8 cellular contexts compared by ENCODE assay signal in the genomic region with DNA sequence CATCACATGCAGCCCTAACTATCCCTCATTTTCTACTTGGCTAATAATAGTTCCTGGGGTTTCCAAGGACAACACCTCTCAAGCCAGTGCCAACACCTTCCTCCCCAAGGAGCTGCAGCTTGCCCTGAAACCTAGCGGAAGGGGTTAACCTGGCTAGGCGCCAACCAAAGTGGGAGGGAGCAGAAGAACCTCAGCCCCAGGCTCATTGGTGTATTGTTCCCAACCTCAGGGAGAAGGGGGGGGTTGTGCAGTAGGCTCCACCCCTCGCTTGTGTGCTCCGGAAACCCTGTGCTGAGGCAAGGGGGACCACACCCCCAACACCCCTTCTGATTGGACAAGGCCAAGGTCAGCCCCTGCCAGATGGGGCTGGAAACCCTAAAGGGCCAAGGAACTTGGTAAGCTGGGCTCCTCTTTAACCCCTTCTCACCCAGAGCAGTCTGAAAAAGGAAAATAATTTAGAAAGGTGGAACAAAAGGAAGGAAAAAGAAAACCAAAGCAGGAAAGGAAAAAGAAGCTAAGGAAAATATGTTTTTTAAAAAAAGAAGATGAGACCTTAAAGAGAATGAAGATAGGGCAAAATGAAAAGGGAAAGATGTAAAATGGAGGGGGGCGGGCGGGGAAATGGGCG. TPM values are rescaled to one million over a fixed set of nuclear protein-coding genes. Genes with fewer than 3 reads are reported as not detected.
DNase-seq lines count a peak whose midpoint lies in the region; ATAC-seq and TF ChIP-seq lines count a peak whose summit lies in the region.

No MANE protein-coding gene starts in this region.

- peak overlapping the region; percentile 80 for H3K4me3 ChIP-seq in AG04450 (ENCODE audit: low read depth, low read length)
- peak overlapping the region; percentile 90 for H3K4me3 ChIP-seq in coronary artery
- H3K4me3 ChIP-seq in left lung, result peak overlapping the region in 1 of 2 donors; percentile 98

- peak overlapping the region; percentile 95 for H3K4me3 Mint-ChIP-seq in activated CD4-positive, alpha-beta T cell treated with anti-CD3 and anti-CD28 coated beads, Interleukin-2, amount 10 ng/mL, durations not matched to agents 24 days and 14 days

- no peak for TF ChIP-seq CTCF in AG04450 (IDR thresholded peaks at IDR 0.05; ENCODE audit: low read depth, low read length)
- TF ChIP-seq CTCF in coronary artery (IDR thresholded peaks at IDR 0.05), result no peak
- no peak for TF ChIP-seq CTCF in left lung (IDR thresholded peaks at IDR 0.05)

- H3K27ac ChIP-seq in AG04450 (ENCODE audit: low read depth, low read length), result no peak overlapping the region
- peak overlapping the region; percentile 12 to 97 for H3K27ac ChIP-seq in coronary artery
- peak overlapping the region; percentile 62 to 97 for H3K27ac ChIP-seq in left lung

- peak overlapping the region; percentile 88 for H3K27ac Mint-ChIP-seq in activated CD4-positive, alpha-beta T cell treated with anti-CD3 and anti-CD28 coated beads, Interleukin-2, amount 10 ng/mL, durations not matched to agents 24 days and 14 days

- peak; percentile 42 for ATAC-seq in GM19023 (IDR thresholded peaks at IDR 0.05; ENCODE audit: unreplicated experiment)
- peak; percentile 49 for ATAC-seq in HG03354 (IDR thresholded peaks at IDR 0.05; ENCODE audit: poor library complexity, severe bottlenecking, unreplicated experiment)
- ATAC-seq in left lung, result peak; percentile 53

- peaks cover 25 to 53% of the 10 kb centered on the region in 2 donors for H3K4me1 ChIP-seq in left lung

- H3K27me3 ChIP-seq in AG04450 (ENCODE audit: control insufficient read depth, insufficient read depth, low read length) (no peaks in the 10 kb centered on the region), left lung (no peaks in the 10 kb centered on the region)

- H3K4me1 Mint-ChIP-seq in activated CD4-positive, alpha-beta T cell treated with anti-CD3 and anti-CD28 coated beads, Interleukin-2, amount 10 ng/mL, durations not matched to agents 24 days and 14 days, result peaks cover 53% of the 10 kb centered on the region

- no peaks in the 10 kb centered on the region for H3K9me3 Mint-ChIP-seq in activated CD4-positive, alpha-beta T cell treated with anti-CD3 and anti-CD28 coated beads, Interleukin-2, amount 10 ng/mL, durations not matched to agents 24 days and 14 days

- H3K9me3 ChIP-seq in AG04450 (ENCODE audit: control insufficient read depth, insufficient read depth, low read length) (peaks cover 2% of the 10 kb centered on the region; the same call in 1 of the 2 replicates), left lung (no peaks in the 10 kb centered on the region)

- POLR2A ChIA-PET in AG04450 (lab: Yijun Ruan, JAX), result interaction anchor here (0.8 to 1.8 kb wide), 3 partner anchors 8 to 66 kb away, joined by 3 to 10 read pairs (median 5); a partner anchor contains a TSS

- intact Hi-C loops in activated CD4-positive, alpha-beta T cell treated with anti-CD3 and anti-CD28 coated beads, Interleukin-2, amount 10 ng/mL, durations not matched to agents 24 days and 14 days (cut with micrococcal nuclease), result loop anchor here (1.0 to 10.0 kb wide), 6 partner anchors 8 to 282 kb away; a partner anchor contains a TSS
- intact Hi-C loops in left lung (cut with DNase I), result no loop called here

- H3K27me3 Mint-ChIP-seq in activated CD4-positive, alpha-beta T cell treated with anti-CD3 and anti-CD28 coated beads, Interleukin-2, amount 10 ng/mL, durations not matched to agents 24 days and 14 days, result no peaks in the 10 kb centered on the region

- peaks cover 83% of the 10 kb centered on the region for H3K36me3 Mint-ChIP-seq in activated CD4-positive, alpha-beta T cell treated with anti-CD3 and anti-CD28 coated beads, Interleukin-2, amount 10 ng/mL, durations not matched to agents 24 days and 14 days (ENCODE audit: low read depth)

- CTCF ChIA-PET in AG04450 (lab: Charles Lee), result interaction anchor here (1.3 to 1.4 kb wide), 2 partner anchors 13 to 175 kb away, joined by 4 to 5 read pairs; no protein-coding TSS in a partner anchor

- peaks cover 0 to 58% of the 10 kb centered on the region in 2 donors for H3K36me3 ChIP-seq in left lung

- peak; percentile 98 for DNase-seq in AG04450 (ENCODE audit: low read depth, low spot score)
- DNase-seq in NCI-H526 (lab: John Stamatoyannopoulos, UW), result peak; percentile 99 to 100
- DNase-seq in activated CD4-positive, alpha-beta T cell treated with anti-CD3 and anti-CD28 coated beads, Interleukin-2, amount 10 ng/mL, durations not matched to agents 24 days and 14 days, result peak; percentile 99
- peak; percentile 99 for DNase-seq in coronary artery (ENCODE audit: low spot score)
- DNase-seq in left lung, result peak; percentile 88 to 93
- DNase-seq in stimulated activated CD4-positive, alpha-beta T cell treated with anti-CD3 and anti-CD28 coated beads, Interleukin-2, amount 100 ng/mL, for 4 hours (ENCODE audit: low read depth), result peak; percentile 94

RNA-seq across cellular contexts. Expression of a gene that starts 2.5 kb away (rescaled TPM):
- polyA plus RNA-seq in AG04450 (2011; rRNA removed), result 22.9 and 36.7 TPM in 2 replicates
- 63.1 and 79.4 TPM in 2 replicates for polyA minus RNA-seq in AG04450 (2011; rRNA and poly(A)+ RNA removed)
- 219 and 220 TPM in 2 replicates for total RNA-seq in activated CD4-positive, alpha-beta T cell treated with anti-CD3 and anti-CD28 coated beads, Interleukin-2, amount 10 ng/mL, durations not matched to agents 24 days and 14 days
- 10 to 100 TPM; 67.1 to 86.0 TPM for total RNA-seq in left lung

RNA-seq across cellular contexts. Expression of a gene that starts 7.9 kb away (rescaled TPM):
- polyA plus RNA-seq in AG04450 (2011; rRNA removed), result 7.8 and 9.0 TPM in 2 replicates
- 6.3 and 6.4 TPM in 2 replicates for polyA minus RNA-seq in AG04450 (2011; rRNA and poly(A)+ RNA removed)
- 45.3 and 50.9 TPM in 2 replicates for total RNA-seq in activated CD4-positive, alpha-beta T cell treated with anti-CD3 and anti-CD28 coated beads, Interleukin-2, amount 10 ng/mL, durations not matched to agents 24 days and 14 days
- total RNA-seq in left lung, result 10 to 100 TPM; 12.6 to 19.8 TPM

RNA-seq across cellular contexts. Expression of a gene that starts 13.4 kb away (rescaled TPM):
- 17.1 and 18.6 TPM in 2 replicates for polyA plus RNA-seq in AG04450 (2011; rRNA removed)
- polyA minus RNA-seq in AG04450 (2011; rRNA and poly(A)+ RNA removed), result 15.8 and 18.9 TPM in 2 replicates
- total RNA-seq in activated CD4-positive, alpha-beta T cell treated with anti-CD3 and anti-CD28 coated beads, Interleukin-2, amount 10 ng/mL, durations not matched to agents 24 days and 14 days, result 161 and 166 TPM in 2 replicates
- 10 to 100 TPM; 61.5 to 82.5 TPM for total RNA-seq in left lung

RNA-seq across cellular contexts. Expression of a gene that starts 13.9 kb away (rescaled TPM):
- 1.4 and 2.0 TPM in 2 replicates for polyA plus RNA-seq in AG04450 (2011; rRNA removed)
- polyA minus RNA-seq in AG04450 (2011; rRNA and poly(A)+ RNA removed), result 0.61 and 3.0 TPM in 2 replicates
- 2.3 and 3.1 TPM in 2 replicates for total RNA-seq in activated CD4-positive, alpha-beta T cell treated with anti-CD3 and anti-CD28 coated beads, Interleukin-2, amount 10 ng/mL, durations not matched to agents 24 days and 14 days
- total RNA-seq in left lung, result 1 to 10 TPM; 4.3 to 5.2 TPM

RNA-seq across cellular contexts. Expression of a gene that starts 22.6 kb away (rescaled TPM):
- 14.5 and 20.2 TPM in 2 replicates for polyA plus RNA-seq in AG04450 (2011; rRNA removed)
- 5.3 and 7.4 TPM in 2 replicates for polyA minus RNA-seq in AG04450 (2011; rRNA and poly(A)+ RNA removed)
- 80.3 and 91.4 TPM in 2 replicates for total RNA-seq in activated CD4-positive, alpha-beta T cell treated with anti-CD3 and anti-CD28 coated beads, Interleukin-2, amount 10 ng/mL, durations not matched to agents 24 days and 14 days
- total RNA-seq in left lung, result 10 to 100 TPM; 44.1 to 46.2 TPM
